ENCODE assay signal across 8 cellular contexts in genomic region chr11:75563978-75564552, GRCh38. TPM values are rescaled to one million over a fixed set of nuclear protein-coding genes. Genes with fewer than 3 reads are reported as not detected.
DNase-seq lines count a peak whose midpoint lies in the region; ATAC-seq and TF ChIP-seq lines count a peak whose summit lies in the region.

No MANE protein-coding gene starts in this region.

- ATAC-seq in Right ventricle myocardium inferior = no peak
- ATAC-seq in thoracic aorta (ENCODE audit: insufficient number of reproducible peaks, low FRiP score, low read depth) = no peak
- ATAC-seq in HG02884 (IDR thresholded peaks at IDR 0.05; ENCODE audit: unreplicated experiment) = no peak

- peaks cover 43 to 80% of the 10 kb centered on the region in 2 donors for H3K4me1 ChIP-seq in thoracic aorta (ENCODE audit: control insufficient read depth in 1 of 2, low read depth in 2 of 2)

- intact Hi-C loops in Right ventricle myocardium inferior (cut with DNase I) = loop anchor here (2.0 kb wide), 1 partner anchor 19 kb away; no protein-coding TSS in a partner anchor
- intact Hi-C loops in cardiac septum (cut with DNase I) = loop anchor here (2.0 kb wide), 1 partner anchor 19 kb away; no protein-coding TSS in a partner anchor

- H3K9me3 ChIP-seq in thoracic aorta = no peaks in the 10 kb centered on the region

- peak overlapping the region; percentile 89 for H3K4me3 ChIP-seq in thoracic aorta

- peak; percentile 74 for DNase-seq in Right ventricle myocardium inferior (ENCODE audit: missing footprints)
- no peak for DNase-seq in cardiac septum (ENCODE audit: low spot score)
- no peak for DNase-seq in caudate nucleus (lab: John Stamatoyannopoulos, UW)
- peak; percentile 88 for DNase-seq in left kidney (ENCODE audit: low read depth, low spot score)
- DNase-seq in thoracic aorta (ENCODE audit: low spot score) = peak; percentile 62
- DNase-seq in NCI-H187 treated with DMSO at 0.1 percent for 48 hours (lab: John Stamatoyannopoulos, UW) = no peak
- DNase-seq in NCI-H1436 treated with DMSO at 0.1 percent for 48 hours (lab: John Stamatoyannopoulos, UW) = no peak

- TF ChIP-seq CTCF in thoracic aorta (IDR thresholded peaks at IDR 0.05) = peak; percentile 80

- no peaks in the 10 kb centered on the region for H3K27me3 ChIP-seq in thoracic aorta (replicated peaks; ENCODE audit: insufficient read depth)

- peaks cover 26% of the 10 kb centered on the region for H3K36me3 ChIP-seq in thoracic aorta

- H3K27ac ChIP-seq in caudate nucleus (ENCODE audit: low read depth, low read length) = peak overlapping the region; percentile 99
- peak overlapping the region; percentile 100 for H3K27ac ChIP-seq in thoracic aorta

RNA-seq across cellular contexts. Expression of gene SERPINH1, which starts 2.0 kb away (rescaled TPM):
- total RNA-seq in Right ventricle myocardium inferior (65.8 TPM), cardiac septum (133 TPM), thoracic aorta (100 to 1,000 TPM; 367 to 480 TPM)

RNA-seq across cellular contexts. Expression of gene GDPD5, which starts 38.3 kb away (rescaled TPM):
- total RNA-seq in Right ventricle myocardium inferior = 7.7 TPM
- total RNA-seq in cardiac septum = 6.9 TPM
- 10 to 100 TPM; 30.8 to 34.9 TPM for total RNA-seq in thoracic aorta

Comparison
In these comparisons a context has a peak if more than half of its experiments do, and no peak if none do; other contexts are left out.
1. DNase-seq: peak in Right ventricle myocardium inferior (single experiment), left kidney (single experiment) and thoracic aorta (single experiment); none in cardiac septum (single experiment), caudate nucleus (0 of 61), NCI-H187 treated with DMSO at 0.1 percent for 48 hours (single experiment) and NCI-H1436 treated with DMSO at 0.1 percent for 48 hours (single experiment).